1 cellular context compared by ENCODE assay signal in the genomic region with DNA sequence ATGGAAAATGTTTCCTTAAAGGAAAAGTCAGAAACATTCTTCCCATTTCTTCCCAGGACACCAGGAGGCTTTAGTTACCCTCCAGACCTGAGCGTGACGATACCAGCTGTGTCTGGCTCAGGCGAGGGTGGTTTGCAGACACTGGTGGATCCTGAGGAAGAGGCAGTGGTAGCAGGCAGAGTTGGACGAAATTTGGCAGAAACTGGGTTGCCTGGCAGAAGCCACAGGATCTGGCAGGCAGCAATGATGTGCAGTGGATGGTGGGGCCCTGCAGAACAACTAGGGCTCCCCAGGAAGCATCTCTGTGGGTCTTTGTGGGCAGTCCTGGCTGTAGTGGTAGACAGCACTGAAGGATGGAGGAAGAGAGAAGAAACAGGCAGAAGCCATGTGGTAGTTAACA.
TF ChIP-seq lines count a peak whose summit lies in the region.

No MANE protein-coding gene starts in this region.

TF ChIP-seq in HepG2, 621 proteins besides CTCF, POLR2A, EP300 and RAD21:
- no peak for TF ChIP-seq ZFP90 (CRISPR knock-in tag; IDR thresholded peaks at IDR 0.05; ENCODE audit: borderline replicate concordance)
- no peak for TF ChIP-seq SALL1 (CRISPR knock-in tag; IDR thresholded peaks at IDR 0.05)
- TF ChIP-seq, protein P1, sequence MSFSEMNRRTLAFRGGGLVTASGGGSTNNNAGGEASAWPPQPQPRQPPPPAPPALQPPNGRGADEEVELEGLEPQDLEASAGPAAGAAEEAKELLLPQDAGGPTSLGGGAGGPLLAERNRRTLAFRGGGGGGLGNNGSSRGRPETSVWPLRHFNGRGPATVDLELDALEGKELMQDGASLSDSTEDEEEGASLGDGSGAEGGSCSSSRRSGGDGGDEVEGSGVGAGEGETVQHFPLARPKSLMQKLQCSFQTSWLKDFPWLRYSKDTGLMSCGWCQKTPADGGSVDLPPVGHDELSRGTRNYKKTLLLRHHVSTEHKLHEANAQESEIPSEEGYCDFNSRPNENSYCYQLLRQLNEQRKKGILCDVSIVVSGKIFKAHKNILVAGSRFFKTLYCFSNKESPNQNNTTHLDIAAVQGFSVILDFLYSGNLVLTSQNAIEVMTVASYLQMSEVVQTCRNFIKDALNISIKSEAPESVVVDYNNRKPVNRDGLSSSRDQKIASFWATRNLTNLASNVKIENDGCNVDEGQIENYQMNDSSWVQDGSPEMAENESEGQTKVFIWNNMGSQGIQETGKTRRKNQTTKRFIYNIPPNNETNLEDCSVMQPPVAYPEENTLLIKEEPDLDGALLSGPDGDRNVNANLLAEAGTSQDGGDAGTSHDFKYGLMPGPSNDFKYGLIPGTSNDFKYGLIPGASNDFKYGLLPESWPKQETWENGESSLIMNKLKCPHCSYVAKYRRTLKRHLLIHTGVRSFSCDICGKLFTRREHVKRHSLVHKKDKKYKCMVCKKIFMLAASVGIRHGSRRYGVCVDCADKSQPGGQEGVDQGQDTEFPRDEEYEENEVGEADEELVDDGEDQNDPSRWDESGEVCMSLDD (CRISPR knock-in tag; IDR thresholded peaks at IDR 0.05; ENCODE audit: borderline replicate concordance) = no peak
- TF ChIP-seq ONECUT2 (CRISPR knock-in tag; IDR thresholded peaks at IDR 0.05) = no peak
- no peak for TF ChIP-seq ZMYM2 (CRISPR knock-in tag; IDR thresholded peaks at IDR 0.05)
- no peak for TF ChIP-seq ESRRA (CRISPR knock-in tag; IDR thresholded peaks at IDR 0.05; ENCODE audit: low read depth)
- TF ChIP-seq, protein P2, sequence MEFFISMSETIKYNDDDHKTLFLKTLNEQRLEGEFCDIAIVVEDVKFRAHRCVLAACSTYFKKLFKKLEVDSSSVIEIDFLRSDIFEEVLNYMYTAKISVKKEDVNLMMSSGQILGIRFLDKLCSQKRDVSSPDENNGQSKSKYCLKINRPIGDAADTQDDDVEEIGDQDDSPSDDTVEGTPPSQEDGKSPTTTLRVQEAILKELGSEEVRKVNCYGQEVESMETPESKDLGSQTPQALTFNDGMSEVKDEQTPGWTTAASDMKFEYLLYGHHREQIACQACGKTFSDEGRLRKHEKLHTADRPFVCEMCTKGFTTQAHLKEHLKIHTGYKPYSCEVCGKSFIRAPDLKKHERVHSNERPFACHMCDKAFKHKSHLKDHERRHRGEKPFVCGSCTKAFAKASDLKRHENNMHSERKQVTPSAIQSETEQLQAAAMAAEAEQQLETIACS (CRISPR knock-in tag; IDR thresholded peaks at IDR 0.05) = no peak
- no peak for TF ChIP-seq SMARCC2 (IDR thresholded peaks at IDR 0.05)
- TF ChIP-seq ZNF761 (CRISPR knock-in tag; conservative IDR thresholded peaks at IDR 0.05) = no peak
- TF ChIP-seq HHEX (CRISPR knock-in tag; IDR thresholded peaks at IDR 0.05) = no peak
- no peak for TF ChIP-seq SRSF4 (IDR thresholded peaks at IDR 0.05; ENCODE audit: low read depth, low read length, poor library complexity, severe bottlenecking)
- no peak for TF ChIP-seq ZNF83 (CRISPR knock-in tag; IDR thresholded peaks at IDR 0.05; ENCODE audit: borderline replicate concordance)
- no peak for TF ChIP-seq BHLHE40 (IDR thresholded peaks at IDR 0.05; ENCODE audit: low read length)
- TF ChIP-seq ZNF530 (CRISPR knock-in tag; IDR thresholded peaks at IDR 0.05; ENCODE audit: low read depth) = no peak
- TF ChIP-seq ZNF552 (CRISPR knock-in tag; IDR thresholded peaks at IDR 0.05; ENCODE audit: borderline replicate concordance) = no peak
- TF ChIP-seq NR2F1 (CRISPR knock-in tag; IDR thresholded peaks at IDR 0.05) = no peak
- no peak for TF ChIP-seq ZNF33B (CRISPR knock-in tag; IDR thresholded peaks at IDR 0.05)
- TF ChIP-seq SPEN (CRISPR knock-in tag; IDR thresholded peaks at IDR 0.05; ENCODE audit: low read depth) = no peak
- no peak for TF ChIP-seq ZSCAN30 (CRISPR knock-in tag; IDR thresholded peaks at IDR 0.05)
